ENCODE assay signal across 35 cellular contexts in genomic region chr7:112279042-112279441, GRCh38.
"Had no signal": no experiment of that assay in that cellular context is flagged by ENCODE, and none has a peak within 500 bp of the region (broad histone marks: within the 10 kb centered on the region; RNA-seq: fewer than 3 reads in every experiment).

No MANE protein-coding gene starts in this region.

- H3K4me3 ChIP-seq: MG63 had no signal

- H3K36me3 ChIP-seq: MG63 had no signal

- DNase-seq: Karpas-422, Kasumi-1, MG63, MM.1S, MV-4-11, NCI-H1048, NCI-H1092, NCI-H1092 treated with DMSO at 0.1 percent for 48 hours, NCI-H1105, NCI-H1105 treated with DMSO at 0.1 percent for 48 hours, NCI-H1417, NCI-H1417 treated with DMSO at 0.1 percent for 48 hours, NCI-H1436, NCI-H1436 treated with DMSO at 0.1 percent for 48 hours, NCI-H146, NCI-H1694, NCI-H1694 treated with DMSO at 0.1 percent for 48 hours, NCI-H187, NCI-H187 treated with DMSO at 0.1 percent for 48 hours, NCI-H1930, NCI-H2029, NCI-H2029 treated with DMSO at 0.1 percent for 48 hours, NCI-H2081, NCI-H2081 treated with DMSO at 0.1 percent for 48 hours, NCI-H2107, NCI-H2171, NCI-H2171 treated with DMSO at 0.1 percent for 48 hours, NCI-H2227 treated with DMSO at 0.1 percent for 48 hours, NCI-H226, NCI-H345, NCI-H446, NCI-H446 treated with DMSO at 0.1 percent for 48 hours, NCI-H510A, NCI-H510A treated with DMSO at 0.1 percent for 48 hours, NCI-H524 had no signal

- H3K27me3 ChIP-seq: MG63 had no signal

- H3K9me3 ChIP-seq: MG63 had no signal
